ENCODE assay signal across 24 cellular contexts in genomic region chr1:157352817-157353408, GRCh38.
"Had no signal": no experiment of that assay in that cellular context is flagged by ENCODE, and none has a peak within 500 bp of the region (broad histone marks: within the 10 kb centered on the region; RNA-seq: fewer than 3 reads in every experiment).

No MANE protein-coding gene starts in this region.

- H2AFZ ChIP-seq: hepatocyte had no signal

- ATAC-seq: activated CD8-positive, alpha-beta T cell treated with anti-CD3 and anti-CD28 coated beads, Interleukin-2, amount 10 ng/mL, durations not matched to agents 7 days and 5 days; activated naive CD4-positive, alpha-beta T cell treated with anti-CD3 and anti-CD28 coated beads, Interleukin-2, amount 50 U/mL, for 72 hours; activated T-cell treated with anti-CD3 and anti-CD28 coated beads, Interleukin-2, amount 50 U/mL, for 72 hours; esophagus mucosa; foreskin keratinocyte; gastrocnemius medialis; heart right ventricle had no signal

- H3K27me3 ChIP-seq: ascending aorta, foreskin keratinocyte, gastrocnemius medialis, hepatocyte had no signal

- H3K36me3 ChIP-seq: ascending aorta, gastrocnemius medialis, heart right ventricle had no signal

- H3K4me3 ChIP-seq: ascending aorta, coronary artery, dorsolateral prefrontal cortex, gastrocnemius medialis, heart right ventricle, hepatocyte had no signal

- H3K4me1 ChIP-seq: ascending aorta, foreskin keratinocyte, gastrocnemius medialis had no signal

- H3K27ac ChIP-seq: ascending aorta, coronary artery, dorsolateral prefrontal cortex, foreskin keratinocyte, gastrocnemius medialis, heart right ventricle, hepatocyte had no signal

- DNase-seq: activated CD4-positive, alpha-beta T cell treated with anti-CD3 and anti-CD28 coated beads for 48 hours; activated CD4-positive, alpha-beta T cell treated with anti-CD3 and anti-CD28 coated beads, Interleukin-2, amount 50 U/mL, for 1 hour; activated CD4-positive, alpha-beta T cell treated with anti-CD3 and anti-CD28 coated beads, Interleukin-2, amount 50 U/mL, for 48 hours; activated CD8-positive, alpha-beta memory T cell treated with anti-CD3 and anti-CD28 coated beads, Interleukin-2, amount 50 U/mL, for 48 hours; activated CD8-positive, alpha-beta T cell treated with anti-CD3 and anti-CD28 coated beads, Interleukin-2, amount 10 ng/mL, durations not matched to agents 7 days and 5 days; activated gamma-delta T cell; activated naive CD4-positive, alpha-beta T cell; activated naive CD4-positive, alpha-beta T cell treated with anti-CD3 and anti-CD28 coated beads, Interleukin-2, amount 10 ng/mL, durations not matched to agents 7 days and 5 days; activated naive CD8-positive, alpha-beta T cell treated with anti-CD3 and anti-CD28 coated beads, Interleukin-2, amount 10 ng/mL, durations not matched to agents 7 days and 5 days; activated T-cell treated with anti-CD3 and anti-CD28 coated beads for 4 hours; activated T-cell treated with anti-CD3 and anti-CD28 coated beads, Interleukin-2, amount 50 U/mL, for 24 hours; activated T-cell treated with anti-CD3 and anti-CD28 coated beads, Interleukin-2, amount 50 U/mL, for 72 hours; dorsolateral prefrontal cortex; effector memory CD4-positive, alpha-beta T cell; endodermal cell; foreskin keratinocyte; gastrocnemius medialis; heart right ventricle; T-helper 2 cell had no signal

- H3K9me3 ChIP-seq: ascending aorta, gastrocnemius medialis, heart right ventricle had no signal

- H3K79me2 ChIP-seq: hepatocyte had no signal

- H3K4me2 ChIP-seq: hepatocyte had no signal
